In the genomic region with DNA sequence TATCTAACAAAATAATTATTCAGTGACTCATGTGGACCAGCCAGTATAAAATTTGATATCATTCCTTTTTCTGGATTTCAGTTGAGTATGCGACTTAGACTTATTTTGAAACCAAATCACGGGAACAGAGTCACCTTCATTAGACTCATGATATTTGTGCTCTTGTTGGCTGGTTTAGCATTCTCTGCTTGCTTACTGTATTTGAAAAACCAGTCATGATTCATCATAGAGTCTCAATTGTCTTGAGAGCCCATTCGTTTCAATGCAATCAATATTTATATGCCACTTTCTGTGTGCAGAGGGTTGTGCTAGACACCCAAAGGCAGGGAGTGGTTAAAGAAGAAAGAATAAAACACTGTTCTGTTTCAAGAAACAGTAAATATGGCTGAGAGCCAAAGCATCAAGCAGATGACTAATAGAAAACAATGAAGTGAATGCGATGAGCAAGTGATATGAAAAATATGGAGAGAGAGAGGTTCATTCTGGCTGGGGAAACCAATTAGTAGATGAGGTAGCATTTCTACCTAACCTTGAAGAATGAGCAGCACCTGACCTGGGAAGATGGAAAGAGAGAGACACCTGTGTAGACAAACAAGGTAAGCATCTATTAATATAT, we compare ENCODE assay signal across 15 cellular contexts.
DNase-seq lines count a peak whose midpoint lies in the region; ATAC-seq and TF ChIP-seq lines count a peak whose summit lies in the region.
"Had no signal": no experiment of that assay in that cellular context is flagged by ENCODE, and none has a peak within 500 bp of the region (broad histone marks: within the 10 kb centered on the region; RNA-seq: fewer than 3 reads in every experiment).

No MANE protein-coding gene starts in this region.

- H4K20me1 ChIP-seq in mammary epithelial cell (ENCODE audit: insufficient read depth, low read length), result no peaks in the 10 kb centered on the region

- no peaks in the 10 kb centered on the region for H3K36me3 ChIP-seq in mammary epithelial cell (ENCODE audit: insufficient read depth, low read length)
- H3K36me3 ChIP-seq: ascending aorta, left ventricle myocardium inferior had no signal

- H3K4me2 ChIP-seq in mammary epithelial cell (ENCODE audit: insufficient read depth, low read depth, low read length), result peak overlapping the region; percentile 64

- in situ Hi-C loops in mammary epithelial cell (cut with MboI; ENCODE audit: low sequenced_read_pairs in 2 of 2), result loop anchor here (5.0 to 10.0 kb wide), 2 partner anchors 222 to 240 kb away; no protein-coding TSS in a partner anchor

- H3K79me2 ChIP-seq in mammary epithelial cell (ENCODE audit: insufficient read depth, low read length), result no peaks in the 10 kb centered on the region

- intact Hi-C loops in mammary epithelial cell (cut with micrococcal nuclease), result no loop called here

- H3K4me1 ChIP-seq in mammary epithelial cell (ENCODE audit: insufficient read depth, low read length), result peaks cover 69% of the 10 kb centered on the region

- WGBS in mammary epithelial cell (ENCODE audit: low coverage, missing lambda C conversion rate), result 7% methylated on average over 4 of the region's 4 CpGs

- no peak overlapping the region for H3K9ac ChIP-seq in mammary epithelial cell (ENCODE audit: insufficient read depth, low read length)

- CTCF ChIA-PET in mammary epithelial cell (lab: Charles Lee; ENCODE audit: low non-redundant PET), result no interaction called here

- no peak for ATAC-seq in HG02610 (IDR thresholded peaks at IDR 0.05; ENCODE audit: unreplicated experiment)

- no peak overlapping the region for H3K4me3 ChIP-seq in mammary epithelial cell (replicated peaks in 1 of 3; ENCODE audit: insufficient read depth in 1 of 3, low read depth in 2 of 3, low read length in 3 of 3)
- H3K4me3 ChIP-seq: ascending aorta, left ventricle myocardium inferior had no signal

- no TSS peak for BruUV-seq in mammary epithelial cell (replicated peaks; lab: Mats Ljungman, UMichigan)

- dilution Hi-C loops in mammary epithelial cell (cut with HindIII; ENCODE audit: low sequenced_read_pairs), result no loop called here

- DNase-seq in AG20443 (ENCODE audit: low spot score), result peak; percentile 40
- peak; percentile 74 for DNase-seq in M059J (ENCODE audit: low read depth)
- DNase-seq in mammary epithelial cell, result peak; percentile 94
- peak; percentile 80 for DNase-seq in kidney tubule cell (ENCODE audit: low spot score)
- DNase-seq in NCI-H2029 treated with DMSO at 0.1 percent for 48 hours (lab: John Stamatoyannopoulos, UW), result no peak
- DNase-seq in DMS 273 treated with DMSO at 0.1 percent for 48 hours (lab: John Stamatoyannopoulos, UW), result no peak
- no peak for DNase-seq in DMS79 (lab: John Stamatoyannopoulos, UW)
- DNase-seq: activated CD8-positive, alpha-beta memory T cell treated with anti-CD3 and anti-CD28 coated beads, Interleukin-2, amount 50 U/mL, for 48 hours; left ventricle myocardium inferior; NCI-H1092 treated with DMSO at 0.1 percent for 48 hours; stimulated activated CD4-positive, alpha-beta T cell treated with anti-CD3 and anti-CD28 coated beads, Interleukin-4, amount 100 ng/mL, for 24 hours; T-helper 9 cell had no signal

- no peak for TF ChIP-seq CTCF in mammary epithelial cell (conservative IDR thresholded peaks at IDR 0.05 in 1 of 2, IDR thresholded peaks at IDR 0.05 in 1 of 2; ENCODE audit: extremely low read depth in 1 of 2, insufficient read depth in 1 of 2, low read depth in 1 of 2, low read length in 2 of 2)

- H3K27ac ChIP-seq in mammary epithelial cell (ENCODE audit: insufficient read depth, low read depth, low read length), result peak overlapping the region; percentile 80
- H3K27ac ChIP-seq: ascending aorta, HL-60, left ventricle myocardium inferior had no signal

- no peaks in the 10 kb centered on the region for H3K27me3 ChIP-seq in mammary epithelial cell (ENCODE audit: insufficient read depth, low read length)
- H3K27me3 ChIP-seq: ascending aorta had no signal

- H2AFZ ChIP-seq in mammary epithelial cell (ENCODE audit: low read depth, low read length), result no peak overlapping the region

- H3K9me3 ChIP-seq in mammary epithelial cell (replicated peaks; ENCODE audit: insufficient read depth, low read length), result no peaks in the 10 kb centered on the region
- H3K9me3 ChIP-seq: ascending aorta, left ventricle myocardium inferior had no signal

Comparison
In these comparisons a context has a peak if more than half of its experiments do, and no peak if none do; other contexts are left out.
1. DNase-seq: peak in AG20443 (single experiment), M059J (single experiment), mammary epithelial cell (single experiment) and kidney tubule cell (single experiment); none in NCI-H2029 treated with DMSO at 0.1 percent for 48 hours (single experiment), DMS 273 treated with DMSO at 0.1 percent for 48 hours (single experiment) and DMS79 (single experiment).